In genomic region chr19:50465986-50466771, GRCh38 we compare ENCODE assay signal across 10 cellular contexts. TPM values are rescaled to one million over a fixed set of nuclear protein-coding genes. Genes with fewer than 3 reads are reported as not detected.
DNase-seq lines count a peak whose midpoint lies in the region; ATAC-seq and TF ChIP-seq lines count a peak whose summit lies in the region.
"Had no signal": no experiment of that assay in that cellular context is flagged by ENCODE, and none has a peak within 500 bp of the region (broad histone marks: within the 10 kb centered on the region; RNA-seq: fewer than 3 reads in every experiment).

No MANE protein-coding gene starts in this region.

- intact Hi-C loops in activated T-helper 2 cell treated with anti-CD3 and anti-CD28 coated beads, Interferon-gamma antibody, Interleukin-2, Interleukin-4, amounts not matched to agents 10 μg/mL and 5 μg/mL and 100 μg/mL, durations not matched to agents 14 hours and 24 hours and 36 hours (cut with micrococcal nuclease): no loop called here

- H3K27ac Mint-ChIP-seq in brain (peak overlapping the region in 2 of 5 experiments; percentile 91 to 95), nephron progenitor cell (no peak overlapping the region)
- no peak overlapping the region for H3K27ac Mint-ChIP-seq in activated T-helper 2 cell treated with anti-CD3 and anti-CD28 coated beads, Interferon-gamma antibody, Interleukin-2, Interleukin-4, amounts not matched to agents 10 μg/mL and 5 μg/mL and 100 μg/mL, durations not matched to agents 14 hours and 24 hours and 36 hours

- DNase-seq in DMS153 treated with DMSO at 0.1 percent for 48 hours (lab: John Stamatoyannopoulos, UW; ENCODE audit: unreplicated experiment): peak; percentile 44
- peak; percentile 79 for DNase-seq in NCI-H1105 treated with DMSO at 0.1 percent for 48 hours (lab: John Stamatoyannopoulos, UW)
- DNase-seq in nephron progenitor cell: peak; percentile 69
- no peak for DNase-seq in KG1 (lab: John Stamatoyannopoulos, UW)
- no peak for DNase-seq in activated T-helper 2 cell treated with anti-CD3 and anti-CD28 coated beads, Interferon-gamma antibody, Interleukin-2, Interleukin-4, amounts not matched to agents 10 μg/mL and 5 μg/mL and 100 μg/mL, durations not matched to agents 14 hours and 24 hours and 36 hours (ENCODE audit: low spot score)
- DNase-seq in NCI-H345 treated with DMSO at 0.1 percent for 48 hours (lab: John Stamatoyannopoulos, UW; ENCODE audit: unreplicated experiment): no peak

- peaks cover 16% of the 10 kb centered on the region for H3K4me1 Mint-ChIP-seq in brain
- H3K4me1 Mint-ChIP-seq in nephron progenitor cell: peaks cover 23% of the 10 kb centered on the region
- H3K4me1 Mint-ChIP-seq in activated T-helper 2 cell treated with anti-CD3 and anti-CD28 coated beads, Interferon-gamma antibody, Interleukin-2, Interleukin-4, amounts not matched to agents 10 μg/mL and 5 μg/mL and 100 μg/mL, durations not matched to agents 14 hours and 24 hours and 36 hours (ENCODE audit: low read depth): peaks cover 3% of the 10 kb centered on the region

- peak; percentile 26 to 61 for TF ChIP-seq CTCF in brain (conservative IDR thresholded peaks at IDR 0.05)
- peak; percentile 57 for TF ChIP-seq CTCF in nephron progenitor cell (IDR thresholded peaks at IDR 0.05)

- H3K27me3 Mint-ChIP-seq in brain (peaks cover 8% of the 10 kb centered on the region), nephron progenitor cell (ENCODE audit: low read depth, poor library complexity) (peaks cover 9% of the 10 kb centered on the region)
- no peaks in the 10 kb centered on the region for H3K27me3 Mint-ChIP-seq in activated T-helper 2 cell treated with anti-CD3 and anti-CD28 coated beads, Interferon-gamma antibody, Interleukin-2, Interleukin-4, amounts not matched to agents 10 μg/mL and 5 μg/mL and 100 μg/mL, durations not matched to agents 14 hours and 24 hours and 36 hours (ENCODE audit: low read depth)

- H3K4me3 Mint-ChIP-seq in brain (peak overlapping the region in 1 of 5 experiments; percentile 20), nephron progenitor cell (no peak overlapping the region)
- H3K4me3 Mint-ChIP-seq in activated T-helper 2 cell treated with anti-CD3 and anti-CD28 coated beads, Interferon-gamma antibody, Interleukin-2, Interleukin-4, amounts not matched to agents 10 μg/mL and 5 μg/mL and 100 μg/mL, durations not matched to agents 14 hours and 24 hours and 36 hours (ENCODE audit: low read depth): no peak overlapping the region

- H3K36me3 Mint-ChIP-seq in brain: no peaks in the 10 kb centered on the region
- no peaks in the 10 kb centered on the region for H3K36me3 Mint-ChIP-seq in nephron progenitor cell (ENCODE audit: low read depth)
- H3K36me3 Mint-ChIP-seq in activated T-helper 2 cell treated with anti-CD3 and anti-CD28 coated beads, Interferon-gamma antibody, Interleukin-2, Interleukin-4, amounts not matched to agents 10 μg/mL and 5 μg/mL and 100 μg/mL, durations not matched to agents 14 hours and 24 hours and 36 hours (ENCODE audit: low read depth): no peaks in the 10 kb centered on the region

- H3K9me3 Mint-ChIP-seq in brain: peaks cover 0 to 83% (median 7%) of the 10 kb centered on the region in 5 experiments
- H3K9me3 Mint-ChIP-seq in nephron progenitor cell: no peaks in the 10 kb centered on the region
- H3K9me3 Mint-ChIP-seq in activated T-helper 2 cell treated with anti-CD3 and anti-CD28 coated beads, Interferon-gamma antibody, Interleukin-2, Interleukin-4, amounts not matched to agents 10 μg/mL and 5 μg/mL and 100 μg/mL, durations not matched to agents 14 hours and 24 hours and 36 hours: no peaks in the 10 kb centered on the region

- ATAC-seq in GM18519 (IDR thresholded peaks at IDR 0.05; ENCODE audit: low FRiP score, unreplicated experiment): no peak

RNA-seq across cellular contexts. Expression of gene EMC10, which starts 10.1 kb away (rescaled TPM):
- polyA plus RNA-seq in brain (ENCODE audit: insufficient read depth, low read depth, low replicate concordance): 171 TPM
- total RNA-seq in activated T-helper 2 cell treated with anti-CD3 and anti-CD28 coated beads, Interferon-gamma antibody, Interleukin-2, Interleukin-4, amounts not matched to agents 10 μg/mL and 5 μg/mL and 100 μg/mL, durations not matched to agents 14 hours and 24 hours and 36 hours: 76.0 and 76.2 TPM in 2 replicates

RNA-seq across cellular contexts. Expression of gene GARIN5A, which starts 10.5 kb away (rescaled TPM):
- polyA plus RNA-seq in brain (ENCODE audit: insufficient read depth, low read depth, low replicate concordance): 15.9 TPM
- total RNA-seq in activated T-helper 2 cell treated with anti-CD3 and anti-CD28 coated beads, Interferon-gamma antibody, Interleukin-2, Interleukin-4, amounts not matched to agents 10 μg/mL and 5 μg/mL and 100 μg/mL, durations not matched to agents 14 hours and 24 hours and 36 hours: 0.28 and 0.82 TPM in 2 replicates

RNA-seq across cellular contexts. Expression of gene MYBPC2, which starts 33.5 kb away (rescaled TPM):
- polyA plus RNA-seq in brain (ENCODE audit: insufficient read depth, low read depth, low replicate concordance): not detected
- total RNA-seq in activated T-helper 2 cell treated with anti-CD3 and anti-CD28 coated beads, Interferon-gamma antibody, Interleukin-2, Interleukin-4, amounts not matched to agents 10 μg/mL and 5 μg/mL and 100 μg/mL, durations not matched to agents 14 hours and 24 hours and 36 hours: 0.21 and 0.25 TPM in 2 replicates
- total RNA-seq: M059J had no signal

RNA-seq across cellular contexts. Expression of gene JOSD2, which starts 44.8 kb away (rescaled TPM):
- 36.8 TPM for polyA plus RNA-seq in brain (ENCODE audit: insufficient read depth, low read depth, low replicate concordance)
- total RNA-seq in activated T-helper 2 cell treated with anti-CD3 and anti-CD28 coated beads, Interferon-gamma antibody, Interleukin-2, Interleukin-4, amounts not matched to agents 10 μg/mL and 5 μg/mL and 100 μg/mL, durations not matched to agents 14 hours and 24 hours and 36 hours: 39.9 and 43.6 TPM in 2 replicates

RNA-seq across cellular contexts. Expression of gene SPIB, which starts 47.4 kb away (rescaled TPM):
- polyA plus RNA-seq in brain (ENCODE audit: insufficient read depth, low read depth, low replicate concordance): not detected
- total RNA-seq in activated T-helper 2 cell treated with anti-CD3 and anti-CD28 coated beads, Interferon-gamma antibody, Interleukin-2, Interleukin-4, amounts not matched to agents 10 μg/mL and 5 μg/mL and 100 μg/mL, durations not matched to agents 14 hours and 24 hours and 36 hours: 0.66 and 0.80 TPM in 2 replicates
- total RNA-seq: M059J, thoracic aorta had no signal

Comparison
In these comparisons a context has a peak if more than half of its experiments do, and no peak if none do; other contexts are left out.
1. DNase-seq: peak in DMS153 treated with DMSO at 0.1 percent for 48 hours (single experiment), NCI-H1105 treated with DMSO at 0.1 percent for 48 hours (single experiment) and nephron progenitor cell (single experiment); none in KG1 (single experiment), activated T-helper 2 cell treated with anti-CD3 and anti-CD28 coated beads, Interferon-gamma antibody, Interleukin-2, Interleukin-4, amounts not matched to agents 10 μg/mL and 5 μg/mL and 100 μg/mL, durations not matched to agents 14 hours and 24 hours and 36 hours (single experiment) and NCI-H345 treated with DMSO at 0.1 percent for 48 hours (single experiment).